Comparison of ENCODE assay signal across 9 cellular contexts in the genomic region with DNA sequence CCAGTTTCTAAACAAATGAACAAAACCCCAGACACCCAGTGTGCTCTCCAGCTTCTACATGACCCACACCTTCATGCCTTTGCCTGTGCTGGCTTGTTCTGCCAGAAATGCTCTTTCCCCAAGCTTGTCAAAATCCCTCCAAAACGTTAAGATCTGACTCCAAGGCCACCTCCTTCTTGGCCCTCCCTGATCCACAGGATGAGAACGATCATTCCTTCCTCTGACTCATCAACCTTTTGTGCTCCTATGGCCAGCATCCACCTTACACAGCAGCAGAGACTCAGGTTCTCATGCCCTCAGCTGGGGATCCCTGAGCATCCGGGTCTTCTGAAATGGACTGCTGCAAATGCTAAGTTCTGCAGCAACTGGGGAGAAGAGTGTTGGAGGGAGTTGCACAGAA. TPM values are rescaled to one million over a fixed set of nuclear protein-coding genes. Genes with fewer than 3 reads are reported as not detected.
DNase-seq lines count a peak whose midpoint lies in the region; ATAC-seq and TF ChIP-seq lines count a peak whose summit lies in the region.
"Had no signal": no experiment of that assay in that cellular context is flagged by ENCODE, and none has a peak within 500 bp of the region (broad histone marks: within the 10 kb centered on the region; RNA-seq: fewer than 3 reads in every experiment).

No MANE protein-coding gene starts in this region.

- H3K9ac ChIP-seq in duodenal mucosa (ENCODE audit: low read depth in 1 of 2, low read length in 2 of 2), result no peak overlapping the region

- no peak overlapping the region for H3K27ac ChIP-seq in CD4-positive, alpha-beta memory T cell (ENCODE audit: low read depth, low read length)
- H3K27ac ChIP-seq in PC-9 (peak overlapping the region; percentile 32; the same call in 1 of the 2 replicates), duodenal mucosa (ENCODE audit: low read depth, low read length) (peak overlapping the region; percentile 13), osteoblast (ENCODE audit: low read depth, low read length) (peak overlapping the region; percentile 93)

- no peaks in the 10 kb centered on the region for H3K9me3 ChIP-seq in CD4-positive, alpha-beta memory T cell (ENCODE audit: control insufficient read depth in 1 of 2, low read length in 2 of 2)
- H3K9me3 ChIP-seq in PC-9 (ENCODE audit: insufficient read depth, low read depth), result no peaks in the 10 kb centered on the region
- H3K9me3 ChIP-seq in duodenal mucosa (ENCODE audit: control insufficient read depth in 1 of 2, low read length in 2 of 2), result no peaks in the 10 kb centered on the region
- no peaks in the 10 kb centered on the region for H3K9me3 ChIP-seq in osteoblast (ENCODE audit: low read depth, low read length)

- H3K4me3 Mint-ChIP-seq in CD4-positive, alpha-beta memory T cell, result peak overlapping the region in 7 of 8 donors; percentile 2 to 96 (median 57)

- peaks cover 14% of the 10 kb centered on the region; the same call in 1 of the 2 replicates for H3F3A ChIP-seq in PC-9 (ENCODE audit: insufficient read depth, low read depth)

- TSS peak; percentile 3 for BruUV-seq in PC-9 (replicated peaks; lab: Mats Ljungman, UMichigan)

- H3K4me3 ChIP-seq in CD4-positive, alpha-beta memory T cell (ENCODE audit: low read length in 2 of 2), result no peak overlapping the region
- H3K4me3 ChIP-seq in PC-9 (no peak overlapping the region), duodenal mucosa (ENCODE audit: low read depth in 1 of 2, low read length in 2 of 2) (no peak overlapping the region), osteoblast (ENCODE audit: insufficient read depth, low read length) (no peak overlapping the region)

- peaks cover 58% of the 10 kb centered on the region for H3K79me2 ChIP-seq in PC-9 (ENCODE audit: low read depth)
- H3K79me2 ChIP-seq in osteoblast (ENCODE audit: insufficient read depth, low read length), result peaks cover 84% of the 10 kb centered on the region

- no peaks in the 10 kb centered on the region for H4K20me1 ChIP-seq in PC-9 (ENCODE audit: insufficient read depth)
- H4K20me1 ChIP-seq in osteoblast (ENCODE audit: insufficient read depth, low read length), result peaks cover 51% of the 10 kb centered on the region

- no peaks in the 10 kb centered on the region for H3K9me2 ChIP-seq in PC-9 (ENCODE audit: insufficient read depth)

- no peaks in the 10 kb centered on the region for H3K36me3 ChIP-seq in CD4-positive, alpha-beta memory T cell (ENCODE audit: insufficient read depth, low read length)
- H3K36me3 ChIP-seq in PC-9 (ENCODE audit: low read depth), result no peaks in the 10 kb centered on the region
- no peaks in the 10 kb centered on the region for H3K36me3 ChIP-seq in duodenal mucosa (ENCODE audit: control insufficient read depth in 1 of 2, insufficient read depth in 2 of 2, low read length in 2 of 2)
- H3K36me3 ChIP-seq in osteoblast (ENCODE audit: insufficient read depth, low read length), result peaks cover 5% of the 10 kb centered on the region

- no peak overlapping the region for H2AFZ ChIP-seq in PC-9
- H2AFZ ChIP-seq in osteoblast (ENCODE audit: low read length), result no peak overlapping the region

- H3K4me2 ChIP-seq in PC-9 (peak overlapping the region; percentile 21), osteoblast (ENCODE audit: insufficient read depth, low read length) (peak overlapping the region; percentile 95)

- no peaks in the 10 kb centered on the region for H3K27me3 ChIP-seq in CD4-positive, alpha-beta memory T cell (ENCODE audit: insufficient read depth, low read length)
- H3K27me3 ChIP-seq in PC-9 (ENCODE audit: insufficient read depth, low read depth) (no peaks in the 10 kb centered on the region), duodenal mucosa (ENCODE audit: control insufficient read depth in 1 of 2, insufficient read depth in 2 of 2, low read length in 2 of 2) (no peaks in the 10 kb centered on the region), osteoblast (ENCODE audit: insufficient read depth, low read length) (no peaks in the 10 kb centered on the region)

- H3K4me1 Mint-ChIP-seq in CD4-positive, alpha-beta memory T cell, result peaks cover 39 to 76% (median 55%) of the 10 kb centered on the region in 4 donors

- H3K9me3 Mint-ChIP-seq in CD4-positive, alpha-beta memory T cell, result no peaks in the 10 kb centered on the region

- peaks cover 0 to 19% of the 10 kb centered on the region in 2 donors for H3K36me3 Mint-ChIP-seq in CD4-positive, alpha-beta memory T cell

- ATAC-seq in GM18873 (IDR thresholded peaks at IDR 0.05; ENCODE audit: low FRiP score, unreplicated experiment), result no peak

- no peaks in the 10 kb centered on the region for H3K27me3 Mint-ChIP-seq in CD4-positive, alpha-beta memory T cell

- POLR2A ChIA-PET in CD4-positive, alpha-beta memory T cell (lab: Charles Lee; ENCODE audit: partially characterized antibody), result interaction anchor here (0.6 to 13.8 kb wide), 11 partner anchors 9 to 745 kb away, joined by 3 to 398 read pairs (median 4); partner anchors contain the start of genes FGF11, POLR2A and TMEM102
- POLR2A ChIA-PET in PC-9 (lab: Charles Lee; ENCODE audit: unreplicated experiment), result interaction anchor here (0.6 kb wide), 2 partner anchors 99 to 145 kb away, joined by 6 to 11 read pairs; no protein-coding TSS in a partner anchor

- TF ChIP-seq CTCF in PC-9 (conservative IDR thresholded peaks at IDR 0.05), result no peak
- no peak for TF ChIP-seq CTCF in osteoblast (IDR thresholded peaks at IDR 0.05; ENCODE audit: extremely low read depth, low read depth, low read length)

- DNase-seq in CD4-positive, alpha-beta memory T cell, result no peak
- peak; percentile 56 to 58 for DNase-seq in PC-9
- peak; percentile 80 for DNase-seq in osteoblast (ENCODE audit: insufficient read length, low spot score, missing footprints)
- DNase-seq in NCI-H146 treated with DMSO at 0.1 percent for 48 hours (lab: John Stamatoyannopoulos, UW; ENCODE audit: unreplicated experiment), result no peak
- no peak for DNase-seq in Kasumi-1 (lab: John Stamatoyannopoulos, UW)
- DNase-seq in stimulated activated CD4-positive, alpha-beta T cell treated with anti-CD3 and anti-CD28 coated beads, Interleukin-1b, Interleukin-23, amount 100 ng/mL, for 48 hours, result no peak

- H3K27ac Mint-ChIP-seq in CD4-positive, alpha-beta memory T cell, result peak overlapping the region; percentile 36 to 92 (median 76)

- CTCF ChIA-PET in CD4-positive, alpha-beta memory T cell (lab: Charles Lee; ENCODE audit: partially characterized antibody), result interaction anchor here (0.6 to 4.2 kb wide), 10 partner anchors 9 to 203 kb away, joined by 3 to 28 read pairs (median 3); partner anchors contain the start of gene TMEM102
- CTCF ChIA-PET in PC-9 (lab: Charles Lee), result interaction anchor here (1.0 kb wide), 1 partner anchor 22 kb away, joined by 4 read pairs; no protein-coding TSS in a partner anchor

- H3K4me1 ChIP-seq in CD4-positive, alpha-beta memory T cell (ENCODE audit: insufficient read depth, low read length), result peaks cover 59% of the 10 kb centered on the region
- H3K4me1 ChIP-seq in PC-9 (replicated peaks; ENCODE audit: insufficient read depth), result peaks cover 37% of the 10 kb centered on the region
- peaks cover 31 to 36% of the 10 kb centered on the region in 2 donors for H3K4me1 ChIP-seq in duodenal mucosa (ENCODE audit: control insufficient read depth in 1 of 2, insufficient read depth in 2 of 2, low read length in 2 of 2)
- peaks cover 34% of the 10 kb centered on the region for H3K4me1 ChIP-seq in osteoblast (ENCODE audit: insufficient read depth, low read length)

- intact Hi-C loops in CD4-positive, alpha-beta memory T cell (cut with micrococcal nuclease), result no loop called here
- intact Hi-C loops in PC-9 (cut with micrococcal nuclease; ENCODE audit: unreplicated experiment), result loop anchor here (2.0 kb wide), 1 partner anchor 32 kb away; the partner anchor contains the start of gene CHRNB1

RNA-seq across cellular contexts. Expression of gene ZBTB4, which starts 3.0 kb away (rescaled TPM):
- total RNA-seq in CD4-positive, alpha-beta memory T cell, result 10 to 100 TPM; 75.2 to 75.7 TPM
- 10 to 100 TPM in 1 of 2 donors, 1 to 10 TPM in 1; 4.6 to 21.2 TPM for polyA plus RNA-seq in CD4-positive, alpha-beta memory T cell
- total RNA-seq in PC-9 (2021), result 50.6 and 54.0 TPM in 2 replicates
- total RNA-seq in osteoblast, result 36.2 and 36.5 TPM in 2 replicates

RNA-seq across cellular contexts. Expression of gene SLC35G6, which starts 4.8 kb away (rescaled TPM):
- not detected for total RNA-seq in CD4-positive, alpha-beta memory T cell
- not detected for polyA plus RNA-seq in CD4-positive, alpha-beta memory T cell
- total RNA-seq in PC-9 (2021) (not detected in 2 replicates), osteoblast (not detected in 2 replicates)
- total RNA-seq: mononuclear cell had no signal

RNA-seq across cellular contexts. Expression of gene POLR2A, which starts 7.7 kb away (rescaled TPM):
- 100 to 1,000 TPM; 178 to 191 TPM for total RNA-seq in CD4-positive, alpha-beta memory T cell
- polyA plus RNA-seq in CD4-positive, alpha-beta memory T cell, result 10 to 100 TPM in 1 of 2 donors, 1 to 10 TPM in 1; 8.6 to 76.2 TPM
- total RNA-seq in PC-9 (2021) (149 and 166 TPM in 2 replicates), osteoblast (95.9 and 101 TPM in 2 replicates)

RNA-seq across cellular contexts. Expression of gene CHRNB1, which starts 31.6 kb away (rescaled TPM):
- 1 to 10 TPM; 9.1 to 9.5 TPM for total RNA-seq in CD4-positive, alpha-beta memory T cell
- polyA plus RNA-seq in CD4-positive, alpha-beta memory T cell, result 10 to 100 TPM; 24.1 to 29.2 TPM
- 31.9 and 53.4 TPM in 2 replicates for total RNA-seq in PC-9 (2021)
- 5.3 and 5.4 TPM in 2 replicates for total RNA-seq in osteoblast

RNA-seq across cellular contexts. Expression of gene FGF11, which starts 37.2 kb away (rescaled TPM):
- total RNA-seq in CD4-positive, alpha-beta memory T cell, result 1 to 10 TPM; 2.7 to 3.3 TPM
- under 1 TPM in 1 of 2 donors, not detected in 1; 0.14 TPM for polyA plus RNA-seq in CD4-positive, alpha-beta memory T cell
- total RNA-seq in PC-9 (2021), result 15.2 and 23.2 TPM in 2 replicates
- 0.29 and 0.36 TPM in 2 replicates for total RNA-seq in osteoblast

Comparison
In these comparisons a context has a peak if more than half of its experiments do, and no peak if none do; other contexts are left out.
1. DNase-seq: peak in PC-9 (2 of 2) and osteoblast (single experiment); none in CD4-positive, alpha-beta memory T cell (0 of 5), NCI-H146 treated with DMSO at 0.1 percent for 48 hours (single experiment), Kasumi-1 (0 of 2) and stimulated activated CD4-positive, alpha-beta T cell treated with anti-CD3 and anti-CD28 coated beads, Interleukin-1b, Interleukin-23, amount 100 ng/mL, for 48 hours (single experiment).